ENCODE assay signal across 4 cellular contexts in the genomic region with DNA sequence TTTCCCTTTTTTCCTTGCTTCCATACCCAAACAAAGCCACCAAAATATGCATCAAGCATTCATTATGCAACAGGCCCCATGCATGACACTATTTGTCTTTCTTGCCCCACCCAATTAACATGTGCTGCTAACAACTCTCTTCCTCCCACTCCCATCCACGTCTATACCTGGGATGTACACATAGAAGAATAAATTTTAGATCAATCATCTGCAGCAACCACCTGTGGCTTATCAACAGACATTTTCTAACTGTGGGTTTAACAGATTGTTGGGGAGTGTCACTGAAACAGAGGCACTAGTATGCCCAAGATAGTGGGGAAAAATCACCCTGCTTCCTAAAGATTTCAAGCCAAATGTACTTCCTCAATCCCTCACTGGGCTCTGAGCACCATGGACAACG. TPM values are rescaled to one million over a fixed set of nuclear protein-coding genes. Genes with fewer than 3 reads are reported as not detected.
"Had no signal": no experiment of that assay in that cellular context is flagged by ENCODE, and none has a peak within 500 bp of the region (broad histone marks: within the 10 kb centered on the region; RNA-seq: fewer than 3 reads in every experiment).

No MANE protein-coding gene starts in this region.

- ATAC-seq: GM12878 had no signal

- DNase-seq: GDM1, GF-D8 had no signal

- H3K4me3 ChIP-seq: GM12878 had no signal

RNA-seq across cellular contexts. Expression of a gene that starts 28.5 kb away (rescaled TPM):
- total RNA-seq: G401 had no signal
